Comparison of ENCODE assay signal across 1 cellular context in genomic region chr9:87421734-87422133, GRCh38.
TF ChIP-seq lines count a peak whose summit lies in the region.

No MANE protein-coding gene starts in this region.

TF ChIP-seq in HepG2, 621 proteins besides CTCF, POLR2A, EP300 and RAD21:
- TF ChIP-seq, protein P1, sequence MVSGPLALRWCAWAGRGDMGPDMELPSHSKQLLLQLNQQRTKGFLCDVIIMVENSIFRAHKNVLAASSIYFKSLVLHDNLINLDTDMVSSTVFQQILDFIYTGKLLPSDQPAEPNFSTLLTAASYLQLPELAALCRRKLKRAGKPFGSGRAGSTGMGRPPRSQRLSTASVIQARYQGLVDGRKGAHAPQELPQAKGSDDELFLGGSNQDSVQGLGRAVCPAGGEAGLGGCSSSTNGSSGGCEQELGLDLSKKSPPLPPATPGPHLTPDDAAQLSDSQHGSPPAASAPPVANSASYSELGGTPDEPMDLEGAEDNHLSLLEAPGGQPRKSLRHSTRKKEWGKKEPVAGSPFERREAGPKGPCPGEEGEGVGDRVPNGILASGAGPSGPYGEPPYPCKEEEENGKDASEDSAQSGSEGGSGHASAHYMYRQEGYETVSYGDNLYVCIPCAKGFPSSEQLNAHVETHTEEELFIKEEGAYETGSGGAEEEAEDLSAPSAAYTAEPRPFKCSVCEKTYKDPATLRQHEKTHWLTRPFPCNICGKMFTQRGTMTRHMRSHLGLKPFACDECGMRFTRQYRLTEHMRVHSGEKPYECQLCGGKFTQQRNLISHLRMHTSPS (CRISPR knock-in tag; IDR thresholded peaks at IDR 0.05; ENCODE audit: low read depth) = no peak
TF ChIP-seq in HepG2: peak in this region for 0.
